24 cellular contexts compared by ENCODE assay signal in the genomic region with DNA sequence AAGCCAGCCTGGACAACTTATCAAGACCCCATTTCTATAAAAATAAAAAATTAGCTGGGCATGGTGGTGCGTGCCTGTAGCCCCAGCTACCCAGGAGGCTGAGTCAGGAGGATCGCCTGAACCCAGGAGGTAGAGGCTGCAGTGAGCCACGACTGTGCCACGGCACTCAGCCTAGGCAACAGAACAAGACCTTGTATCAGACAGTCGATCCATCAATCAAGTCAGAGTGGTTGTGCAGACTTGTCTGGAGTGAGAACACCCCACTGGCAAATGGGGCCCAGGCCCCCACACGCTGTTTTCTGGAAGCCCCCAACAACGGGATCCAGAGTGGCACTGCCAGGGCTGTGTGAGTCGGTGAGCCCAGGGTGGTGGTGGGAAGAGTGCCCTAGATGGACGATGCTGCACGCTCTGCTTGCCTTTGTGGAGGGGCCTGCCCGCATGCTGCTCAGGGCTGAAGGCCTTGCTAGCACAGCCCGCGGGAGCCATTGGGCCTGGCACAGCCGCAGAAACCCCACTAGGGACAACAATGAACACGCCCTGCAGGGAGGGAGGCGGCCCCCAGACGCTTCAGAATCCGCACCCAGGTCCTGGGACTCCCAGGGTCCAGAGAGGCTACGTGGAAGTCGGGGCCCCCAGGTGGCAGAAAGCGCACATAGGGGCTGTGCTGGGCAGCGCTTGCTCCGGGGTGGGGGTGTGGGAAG.
DNase-seq lines count a peak whose midpoint lies in the region; ATAC-seq and TF ChIP-seq lines count a peak whose summit lies in the region.
"Had no signal": no experiment of that assay in that cellular context is flagged by ENCODE, and none has a peak within 500 bp of the region (broad histone marks: within the 10 kb centered on the region; RNA-seq: fewer than 3 reads in every experiment).

No MANE protein-coding gene starts in this region.

- peak; percentile 9 for DNase-seq in activated naive CD4-positive, alpha-beta T cell treated with anti-CD3 and anti-CD28 coated beads, Interleukin-2, amount 50 U/mL, for 16 hours
- DNase-seq in activated naive CD4-positive, alpha-beta T cell treated with Interleukin-2 at 50 U/mL for 16 hours: no peak
- DNase-seq in CD14-positive monocyte (ENCODE audit: low spot score) (peak; percentile 36), left lung (peak; percentile 18 to 64), DMS114 treated with DMSO at 0.1 percent for 48 hours (lab: John Stamatoyannopoulos, UW; ENCODE audit: unreplicated experiment) (no peak), NCI-H510A treated with DMSO at 0.1 percent for 48 hours (lab: John Stamatoyannopoulos, UW) (no peak)
- DNase-seq in stimulated activated effector memory CD8-positive, alpha-beta T cell treated with anti-CD3 and anti-CD28 coated beads, Interleukin-12 subunit alpha, Interleukin-12 subunit beta, amount 100 ng/mL, for 72 hours (ENCODE audit: low spot score in 2 of 2): no peak
- DNase-seq: 8988T; CD4-positive, CD25-positive, alpha-beta regulatory T cell; DMS79; MG63; NCI-H1048; NCI-H1417 treated with DMSO at 0.1 percent for 48 hours; NCI-H187 treated with DMSO at 0.1 percent for 48 hours; NCI-H2107; NCI-H510A; NCI-H748 treated with DMSO at 0.1 percent for 48 hours; PC-9; SIG-M5; SK-N-SH had no signal

- H3K27ac Mint-ChIP-seq in CD14-positive monocyte: no peak overlapping the region
- peak overlapping the region; percentile 77 for H3K27ac Mint-ChIP-seq in stimulated activated effector memory CD8-positive, alpha-beta T cell treated with anti-CD3 and anti-CD28 coated beads, Interleukin-12 subunit alpha, Interleukin-12 subunit beta, amount 100 ng/mL, for 72 hours

- H3K36me3 ChIP-seq in left lung: peaks cover 0 to 21% of the 10 kb centered on the region in 2 donors
- H3K36me3 ChIP-seq: MG63 had no signal

- no peak overlapping the region for H3K27ac ChIP-seq in left lung
- H3K27ac ChIP-seq: HL-60, PC-9 had no signal

- ATAC-seq in left lung (no peak), HG03378 (IDR thresholded peaks at IDR 0.05; ENCODE audit: unreplicated experiment) (no peak)
- no peak for ATAC-seq in stimulated activated effector memory CD8-positive, alpha-beta T cell treated with anti-CD3 and anti-CD28 coated beads, Interleukin-12 subunit alpha, Interleukin-12 subunit beta, amount 100 ng/mL, for 72 hours
- ATAC-seq: HepG2, K562 had no signal

- H3K4me3 Mint-ChIP-seq in CD14-positive monocyte: no peak overlapping the region
- H3K4me3 Mint-ChIP-seq in stimulated activated effector memory CD8-positive, alpha-beta T cell treated with anti-CD3 and anti-CD28 coated beads, Interleukin-12 subunit alpha, Interleukin-12 subunit beta, amount 100 ng/mL, for 72 hours: no peak overlapping the region

- no peak overlapping the region for H3K4me3 ChIP-seq in left lung
- H3K4me3 ChIP-seq: K562, MG63, PC-9 had no signal

- H3K4me1 Mint-ChIP-seq in CD14-positive monocyte: peaks cover 17% of the 10 kb centered on the region
- H3K4me1 Mint-ChIP-seq in stimulated activated effector memory CD8-positive, alpha-beta T cell treated with anti-CD3 and anti-CD28 coated beads, Interleukin-12 subunit alpha, Interleukin-12 subunit beta, amount 100 ng/mL, for 72 hours: peaks cover 8% of the 10 kb centered on the region
- H3K4me1 Mint-ChIP-seq: CD4-positive, CD25-positive, alpha-beta regulatory T cell had no signal

- no peak for TF ChIP-seq CTCF in CD14-positive monocyte (IDR thresholded peaks at IDR 0.05)
- TF ChIP-seq CTCF in left lung (IDR thresholded peaks at IDR 0.05): no peak

- intact Hi-C loops in CD14-positive monocyte (cut with micrococcal nuclease): no loop called here
- intact Hi-C loops in left lung (cut with DNase I): no loop called here

- H3K9me3 ChIP-seq in left lung: peaks cover 0 to 22% of the 10 kb centered on the region in 2 donors
- H3K9me3 ChIP-seq: SK-N-SH had no signal

- peaks cover 0 to 6% (median 2%) of the 10 kb centered on the region in 7 donors for H3K9me3 Mint-ChIP-seq in CD14-positive monocyte
- no peaks in the 10 kb centered on the region for H3K9me3 Mint-ChIP-seq in stimulated activated effector memory CD8-positive, alpha-beta T cell treated with anti-CD3 and anti-CD28 coated beads, Interleukin-12 subunit alpha, Interleukin-12 subunit beta, amount 100 ng/mL, for 72 hours

- H3K27me3 ChIP-seq in left lung: no peaks in the 10 kb centered on the region
- H3K27me3 ChIP-seq: MG63 had no signal

- H3K27me3 Mint-ChIP-seq in CD14-positive monocyte (ENCODE audit: low read depth in 3 of 3): peaks cover 2 to 3% (median 3%) of the 10 kb centered on the region in 3 donors
- H3K27me3 Mint-ChIP-seq: CD4-positive, CD25-positive, alpha-beta regulatory T cell had no signal

- no peaks in the 10 kb centered on the region for H3K4me1 ChIP-seq in left lung

- no peaks in the 10 kb centered on the region for H3K36me3 Mint-ChIP-seq in CD14-positive monocyte
- no peaks in the 10 kb centered on the region for H3K36me3 Mint-ChIP-seq in stimulated activated effector memory CD8-positive, alpha-beta T cell treated with anti-CD3 and anti-CD28 coated beads, Interleukin-12 subunit alpha, Interleukin-12 subunit beta, amount 100 ng/mL, for 72 hours

Comparison
In these comparisons a context has a peak if more than half of its experiments do, and no peak if none do; other contexts are left out.
1. DNase-seq: peak in activated naive CD4-positive, alpha-beta T cell treated with anti-CD3 and anti-CD28 coated beads, Interleukin-2, amount 50 U/mL, for 16 hours (single experiment), CD14-positive monocyte (single experiment) and left lung (2 of 2); none in activated naive CD4-positive, alpha-beta T cell treated with Interleukin-2 at 50 U/mL for 16 hours (single experiment), stimulated activated effector memory CD8-positive, alpha-beta T cell treated with anti-CD3 and anti-CD28 coated beads, Interleukin-12 subunit alpha, Interleukin-12 subunit beta, amount 100 ng/mL, for 72 hours (0 of 2), DMS114 treated with DMSO at 0.1 percent for 48 hours (single experiment) and NCI-H510A treated with DMSO at 0.1 percent for 48 hours (single experiment).